17 cellular contexts compared by ENCODE assay signal in genomic region chr13:33366469-33367062, GRCh38.
DNase-seq lines count a peak whose midpoint lies in the region; ATAC-seq and TF ChIP-seq lines count a peak whose summit lies in the region.
"Had no signal": no experiment of that assay in that cellular context is flagged by ENCODE, and none has a peak within 500 bp of the region (broad histone marks: within the 10 kb centered on the region; RNA-seq: fewer than 3 reads in every experiment).

No MANE protein-coding gene starts in this region.

- peak; percentile 46 for DNase-seq in DMS79 treated with DMSO at 0.1 percent for 48 hours (lab: John Stamatoyannopoulos, UW)
- no peak for DNase-seq in DMS79 (lab: John Stamatoyannopoulos, UW)
- DNase-seq in SK-N-MC (ENCODE audit: low read depth, low spot score): no peak
- DNase-seq in thyroid gland: no peak
- no peak for DNase-seq in T-helper 2 cell treated with Interferon-gamma antibody and Interleukin-4, amounts not matched to agents 5 μg/mL and 100 μg/mL, for 36 hours (ENCODE audit: low spot score)
- no peak for DNase-seq in NK-92 (lab: John Stamatoyannopoulos, UW; ENCODE audit: unreplicated experiment)
- DNase-seq: Calu3; CD4-positive, CD25-positive, alpha-beta regulatory T cell; DMS 273 treated with DMSO at 0.1 percent for 48 hours; EL; HCEC 1CT; HFFc6 had no signal

- no peaks in the 10 kb centered on the region for H3K27me3 ChIP-seq in thyroid gland
- H3K27me3 ChIP-seq: BLaER1 had no signal

- no peak for ATAC-seq in HG02610 (IDR thresholded peaks at IDR 0.05; ENCODE audit: unreplicated experiment)

- no peak for TF ChIP-seq CTCF in nephron (IDR thresholded peaks at IDR 0.05; ENCODE audit: unreplicated experiment in 3 of 3)
- no peak for TF ChIP-seq CTCF in thyroid gland (IDR thresholded peaks at IDR 0.05)

- H3K36me3 ChIP-seq in SK-N-MC (ENCODE audit: insufficient read depth, low read length): no peaks in the 10 kb centered on the region
- no peaks in the 10 kb centered on the region for H3K36me3 ChIP-seq in thyroid gland
- H3K36me3 ChIP-seq: BLaER1 had no signal

- no peak for TF ChIP-seq POLR2A in thyroid gland (IDR thresholded peaks at IDR 0.05)

- peaks cover 33% of the 10 kb centered on the region for H3K4me1 Mint-ChIP-seq in nephron
- H3K4me1 Mint-ChIP-seq in T-helper 2 cell treated with Interferon-gamma antibody and Interleukin-4, amounts not matched to agents 5 μg/mL and 100 μg/mL, for 36 hours (ENCODE audit: low read depth): peaks cover 6% of the 10 kb centered on the region

- H3K27ac Mint-ChIP-seq in nephron: peak overlapping the region; percentile 59 to 86 (median 62)
- no peak overlapping the region for H3K27ac Mint-ChIP-seq in T-helper 2 cell treated with Interferon-gamma antibody and Interleukin-4, amounts not matched to agents 5 μg/mL and 100 μg/mL, for 36 hours
- H3K27ac Mint-ChIP-seq: CD4-positive, CD25-positive, alpha-beta regulatory T cell; HFFc6 had no signal

- 76 to 82% methylated on average over 6 of the region's 6 CpGs for WGBS in thyroid gland, 2 donors

- peak overlapping the region; percentile 49; the same call in 1 of the 2 replicates for H3K4me3 ChIP-seq in SK-N-MC
- H3K4me3 ChIP-seq in thyroid gland (replicated peaks in 1 of 3): no peak overlapping the region
- H3K4me3 ChIP-seq: BLaER1 had no signal

- peak overlapping the region; percentile 69; the same call in 1 of the 2 replicates for H3K27ac ChIP-seq in SK-N-MC
- H3K27ac ChIP-seq in thyroid gland: peak overlapping the region; percentile 13 to 86 (median 69)
- H3K27ac ChIP-seq: 22Rv1, BLaER1, HL-60 had no signal

- intact Hi-C loops in thyroid gland (cut with DNase I): no loop called here

- no peak overlapping the region for H3K4me3 Mint-ChIP-seq in nephron
- H3K4me3 Mint-ChIP-seq in T-helper 2 cell treated with Interferon-gamma antibody and Interleukin-4, amounts not matched to agents 5 μg/mL and 100 μg/mL, for 36 hours: no peak overlapping the region
- H3K4me3 Mint-ChIP-seq: CD4-positive, CD25-positive, alpha-beta regulatory T cell; HFFc6 had no signal

- peaks cover 37 to 44% of the 10 kb centered on the region in 2 donors for H3K4me1 ChIP-seq in thyroid gland

- no peaks in the 10 kb centered on the region for H3K9me3 ChIP-seq in SK-N-MC (ENCODE audit: low read depth, low read length)
- no peaks in the 10 kb centered on the region for H3K9me3 ChIP-seq in thyroid gland
- H3K9me3 ChIP-seq: BLaER1 had no signal

- peak overlapping the region; percentile 12 for H3K9ac ChIP-seq in SK-N-MC (ENCODE audit: insufficient read length)
- H3K9ac ChIP-seq: BLaER1 had no signal

- H3K9me3 Mint-ChIP-seq in nephron: peaks cover 4% of the 10 kb centered on the region
- H3K9me3 Mint-ChIP-seq in T-helper 2 cell treated with Interferon-gamma antibody and Interleukin-4, amounts not matched to agents 5 μg/mL and 100 μg/mL, for 36 hours: no peaks in the 10 kb centered on the region
- H3K9me3 Mint-ChIP-seq: HFFc6 had no signal

- peaks cover 9% of the 10 kb centered on the region for H3K27me3 Mint-ChIP-seq in nephron (ENCODE audit: low read depth)
- H3K27me3 Mint-ChIP-seq in T-helper 2 cell treated with Interferon-gamma antibody and Interleukin-4, amounts not matched to agents 5 μg/mL and 100 μg/mL, for 36 hours (ENCODE audit: low read depth): no peaks in the 10 kb centered on the region
- H3K27me3 Mint-ChIP-seq: CD4-positive, CD25-positive, alpha-beta regulatory T cell had no signal

- no peaks in the 10 kb centered on the region for H3K36me3 Mint-ChIP-seq in nephron (ENCODE audit: low read depth)
- H3K36me3 Mint-ChIP-seq in T-helper 2 cell treated with Interferon-gamma antibody and Interleukin-4, amounts not matched to agents 5 μg/mL and 100 μg/mL, for 36 hours (ENCODE audit: low read depth): no peaks in the 10 kb centered on the region
- H3K36me3 Mint-ChIP-seq: CD4-positive, CD25-positive, alpha-beta regulatory T cell had no signal
